ENCODE assay signal across 1 cellular context in genomic region chr4:76035799-76036389, GRCh38.
TF ChIP-seq lines count a peak whose summit lies in the region.

TSS of gene CXCL11 (minus strand) at chr4:76036070. CDS start at chr4:76035987, 83 bp downstream.

TF ChIP-seq in K562, 482 proteins besides CTCF, POLR2A, EP300 and RAD21:
- TF ChIP-seq ETV5 (CRISPR knock-in tag; IDR thresholded peaks at IDR 0.05; ENCODE audit: low read depth) (no peak), CC2D1A (IDR thresholded peaks at IDR 0.05) (no peak), BRF1 (IDR thresholded peaks at IDR 0.05; ENCODE audit: borderline replicate concordance, extremely low read depth, insufficient read length) (no peak), PRDM10 (IDR thresholded peaks at IDR 0.05; ENCODE audit: partially characterized antibody) (no peak)
